Comparison of ENCODE assay signal across 26 cellular contexts in genomic region chr2:186925514-186925913, GRCh38.
"Had no signal": no experiment of that assay in that cellular context is flagged by ENCODE, and none has a peak within 500 bp of the region (broad histone marks: within the 10 kb centered on the region; RNA-seq: fewer than 3 reads in every experiment).

No MANE protein-coding gene starts in this region.

- H3K9me3 ChIP-seq: esophagus squamous epithelium, lower lobe of right lung, right atrium auricular region, uterus had no signal

- H3K36me3 ChIP-seq: esophagus squamous epithelium, lower lobe of right lung, neural progenitor cell, right atrium auricular region, uterus had no signal

- H3K27me3 ChIP-seq: esophagus squamous epithelium, neural progenitor cell, right atrium auricular region, uterus had no signal

- H3K4me3 ChIP-seq: esophagus squamous epithelium, lower lobe of right lung, neural progenitor cell, right atrium auricular region, smooth muscle cell, uterus had no signal

- DNase-seq: activated CD4-positive, alpha-beta T cell treated with anti-CD3 and anti-CD28 coated beads for 36 hours; activated CD4-positive, CD25-positive, alpha-beta regulatory T cell; activated CD8-positive, alpha-beta memory T cell treated with anti-CD3 and anti-CD28 coated beads, Interleukin-2, amount 10 ng/mL, durations not matched to agents 7 days and 5 days; activated CD8-positive, alpha-beta T cell treated with anti-CD3 and anti-CD28 coated beads, Interleukin-2, amount 10 ng/mL, durations not matched to agents 7 days and 5 days; activated T-cell treated with anti-CD3 and anti-CD28 coated beads, Interleukin-2, amount 50 U/mL, for 48 hours; anterior cingulate cortex; dermis blood vessel endothelial cell; effector CD4-positive, alpha-beta T cell; esophagus squamous epithelium; foreskin melanocyte; kidney glomerular epithelial cell; lower lobe of right lung; mesendoderm; natural killer cell; occipital lobe; stimulated activated CD4-positive, alpha-beta T cell treated with anti-CD3 and anti-CD28 coated beads, Interleukin-1b, Interleukin-23, amount 100 ng/mL, for 48 hours; stimulated activated CD4-positive, alpha-beta T cell treated with anti-CD3 and anti-CD28 coated beads, Interleukin-4, amount 100 ng/mL, for 4 hours; stimulated activated CD8-positive, alpha-beta memory T cell treated with anti-CD3 and anti-CD28 coated beads, Interleukin-4, amount 100 ng/mL, for 48 hours; stimulated activated naive CD8-positive, alpha-beta T cell treated with anti-CD3 and anti-CD28 coated beads, Interleukin-15, amount 100 ng/mL, for 72 hours; substantia nigra; uterus had no signal

- H3K27ac ChIP-seq: epithelial cell of prostate, esophagus squamous epithelium, lower lobe of right lung, neural progenitor cell, parathyroid adenoma, right atrium auricular region, uterus had no signal

- H3K4me1 ChIP-seq: esophagus squamous epithelium, lower lobe of right lung, neural progenitor cell, parathyroid adenoma, right atrium auricular region, uterus had no signal
